8 cellular contexts compared by ENCODE assay signal in the genomic region with DNA sequence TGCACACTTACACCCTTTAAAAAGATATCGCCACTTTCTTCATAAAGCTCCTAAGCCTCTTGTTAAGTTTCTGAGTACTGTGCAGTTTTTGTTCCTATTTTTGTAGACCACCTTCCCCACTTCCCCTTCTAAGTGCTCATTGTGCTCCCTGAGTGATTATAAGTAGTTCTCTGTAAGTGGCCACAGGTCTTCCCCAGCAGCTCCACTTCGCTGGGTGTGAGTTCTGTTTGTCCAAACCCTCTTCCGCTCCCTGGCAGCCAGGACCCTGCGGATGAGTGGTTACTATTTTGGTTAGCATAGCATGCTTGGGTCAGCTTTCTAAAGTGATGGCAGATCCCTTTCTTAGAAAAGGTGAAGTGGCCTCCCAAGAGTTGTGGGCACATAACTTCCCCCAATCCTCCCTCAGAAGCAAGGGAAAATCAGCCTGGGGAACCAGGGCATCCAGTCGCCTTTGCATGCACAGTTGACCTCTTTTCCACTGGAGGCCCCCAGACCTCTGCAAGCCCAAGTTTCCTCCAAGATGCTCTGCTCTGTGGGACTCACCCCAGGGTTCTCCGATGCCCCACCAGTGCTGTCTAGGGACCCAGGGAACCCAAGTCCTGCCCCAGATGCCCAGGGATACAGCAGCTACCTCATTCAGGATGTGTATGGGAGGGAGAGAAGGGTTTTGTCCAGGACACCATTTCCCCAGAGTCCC.
DNase-seq lines count a peak whose midpoint lies in the region; ATAC-seq and TF ChIP-seq lines count a peak whose summit lies in the region.
"Had no signal": no experiment of that assay in that cellular context is flagged by ENCODE, and none has a peak within 500 bp of the region (broad histone marks: within the 10 kb centered on the region; RNA-seq: fewer than 3 reads in every experiment).

No MANE protein-coding gene starts in this region.

- H3K9me3 Mint-ChIP-seq in neural progenitor cell = no peaks in the 10 kb centered on the region

- ATAC-seq in GM19455 (IDR thresholded peaks at IDR 0.05; ENCODE audit: unreplicated experiment) (peak; percentile 78), HG02884 (IDR thresholded peaks at IDR 0.05; ENCODE audit: unreplicated experiment) (peak; percentile 80), HG03520 (IDR thresholded peaks at IDR 0.05; ENCODE audit: unreplicated experiment) (no peak)

- no peak overlapping the region for H3K9ac ChIP-seq in neural progenitor cell

- H3K9me3 ChIP-seq in neural progenitor cell (ENCODE audit: low read depth) = no peaks in the 10 kb centered on the region
- H3K9me3 ChIP-seq: pancreas had no signal

- no peaks in the 10 kb centered on the region for H3K36me3 ChIP-seq in neural progenitor cell
- H3K36me3 ChIP-seq: pancreas had no signal

- no peaks in the 10 kb centered on the region for H3K4me1 ChIP-seq in neural progenitor cell
- H3K4me1 ChIP-seq: pancreas had no signal

- peaks cover 29% of the 10 kb centered on the region for H3K4me1 Mint-ChIP-seq in neural progenitor cell

- no peaks in the 10 kb centered on the region for H4K20me1 ChIP-seq in neural progenitor cell (ENCODE audit: low read depth)

- peak overlapping the region; percentile 37 for H3K27ac Mint-ChIP-seq in neural progenitor cell

- H3K27ac ChIP-seq in neural progenitor cell = no peak overlapping the region
- H3K27ac ChIP-seq: pancreas had no signal

- DNase-seq in NOMO-1 (lab: John Stamatoyannopoulos, UW; ENCODE audit: unreplicated experiment in 2 of 2) (peak; percentile 94 to 99), neural progenitor cell (ENCODE audit: low spot score) (no peak), dermis blood vessel endothelial cell (no peak)
- DNase-seq in activated naive CD4-positive, alpha-beta T cell treated with Interleukin-2 at 50 U/mL for 16 hours = no peak
- DNase-seq: pancreas had no signal

- H3F3A ChIP-seq in neural progenitor cell (ENCODE audit: low read depth) = no peaks in the 10 kb centered on the region

- H2AFZ ChIP-seq in neural progenitor cell (replicated peaks) = no peak overlapping the region

- peaks cover 3% of the 10 kb centered on the region for H3K27me3 Mint-ChIP-seq in neural progenitor cell (ENCODE audit: insufficient read depth, low read depth)

- TF ChIP-seq CTCF in neural progenitor cell (IDR thresholded peaks at IDR 0.05) = no peak

- H3K36me3 Mint-ChIP-seq in neural progenitor cell = no peaks in the 10 kb centered on the region

- H3K4me2 ChIP-seq in neural progenitor cell = no peak overlapping the region

- H3K4me3 Mint-ChIP-seq in neural progenitor cell = no peak overlapping the region

- H3K4me3 ChIP-seq in neural progenitor cell = no peak overlapping the region
- H3K4me3 ChIP-seq: pancreas had no signal

- no peaks in the 10 kb centered on the region for H3K79me2 ChIP-seq in neural progenitor cell (ENCODE audit: low read depth)

- no peaks in the 10 kb centered on the region for H3K27me3 ChIP-seq in neural progenitor cell
- H3K27me3 ChIP-seq: pancreas had no signal

Comparison
In these comparisons a context has a peak if more than half of its experiments do, and no peak if none do; other contexts are left out.
1. DNase-seq: peak in NOMO-1 (2 of 2); none in neural progenitor cell (single experiment), activated naive CD4-positive, alpha-beta T cell treated with Interleukin-2 at 50 U/mL for 16 hours (single experiment) and dermis blood vessel endothelial cell (single experiment).